In the genomic region with DNA sequence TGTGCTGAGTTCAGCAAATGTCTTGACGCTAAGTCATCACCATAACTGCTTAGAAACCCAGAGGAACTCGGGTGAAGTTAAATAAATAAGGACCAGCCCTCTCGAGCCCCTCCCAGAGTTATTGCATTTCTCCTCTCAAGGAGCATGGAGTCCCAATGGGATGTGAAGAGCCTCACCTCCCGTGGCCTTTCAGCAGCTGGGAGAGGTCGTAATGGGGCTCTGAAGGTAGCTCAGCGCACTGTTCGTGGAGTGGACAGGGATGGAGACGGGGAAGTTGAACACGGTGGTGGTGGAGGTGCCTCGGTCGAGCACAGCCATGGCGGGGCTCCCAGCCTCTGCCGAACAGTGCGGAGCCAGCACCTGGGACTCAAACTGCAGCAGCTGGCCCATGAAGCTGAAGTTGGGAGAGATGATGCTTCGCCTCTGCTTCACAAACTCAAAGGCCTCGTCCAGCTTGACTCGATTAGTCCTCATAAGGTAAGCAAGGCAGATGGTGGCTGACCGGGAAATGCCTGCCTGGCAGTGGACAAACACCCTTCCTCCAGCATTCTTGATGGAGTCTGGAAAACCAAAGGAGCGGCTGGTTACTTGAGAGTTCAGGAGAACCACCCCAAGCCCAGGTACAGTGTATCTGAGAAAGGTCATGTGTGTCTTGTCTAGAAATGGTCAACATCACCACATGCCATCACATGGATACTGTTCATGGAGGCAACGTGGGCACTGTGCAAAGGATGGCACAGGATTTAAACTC, we compare ENCODE assay signal across 8 cellular contexts. TPM values are rescaled to one million over a fixed set of nuclear protein-coding genes. Genes with fewer than 3 reads are reported as not detected.
DNase-seq lines count a peak whose midpoint lies in the region; ATAC-seq and TF ChIP-seq lines count a peak whose summit lies in the region.

No MANE protein-coding gene starts in this region.

- peak overlapping the region; percentile 41 for H3K4me3 Mint-ChIP-seq in activated naive CD4-positive, alpha-beta T cell treated with anti-CD3 and anti-CD28 coated beads, Interleukin-2, amount 10 ng/mL, durations not matched to agents 7 days and 5 days

- peaks cover 69% of the 10 kb centered on the region for H3K4me1 Mint-ChIP-seq in activated naive CD4-positive, alpha-beta T cell treated with anti-CD3 and anti-CD28 coated beads, Interleukin-2, amount 10 ng/mL, durations not matched to agents 7 days and 5 days

- H3K36me3 ChIP-seq in upper lobe of left lung, result peaks cover 20 to 36% (median 26%) of the 10 kb centered on the region in 4 donors

- CTCF ChIA-PET in activated naive CD4-positive, alpha-beta T cell treated with anti-CD3 and anti-CD28 coated beads, Interleukin-2, amount 10 ng/mL, durations not matched to agents 7 days and 5 days (lab: Charles Lee), result no interaction called here

- no peak for ATAC-seq in activated naive CD4-positive, alpha-beta T cell treated with anti-CD3 and anti-CD28 coated beads, Interleukin-2, amount 50 U/mL, for 72 hours
- ATAC-seq in upper lobe of left lung (ENCODE audit: low FRiP score in 2 of 2) (no peak), GM21367 (IDR thresholded peaks at IDR 0.05; ENCODE audit: unreplicated experiment) (no peak)

- H3K9me3 Mint-ChIP-seq in activated naive CD4-positive, alpha-beta T cell treated with anti-CD3 and anti-CD28 coated beads, Interleukin-2, amount 10 ng/mL, durations not matched to agents 7 days and 5 days, result no peaks in the 10 kb centered on the region
- H3K9me3 Mint-ChIP-seq in activated naive CD4-positive, alpha-beta T cell treated with anti-CD3 and anti-CD28 coated beads, Interleukin-2, amount 50 U/mL, for 72 hours, result no peaks in the 10 kb centered on the region

- 49 to 64% methylated on average over 20 of the region's 20 CpGs for WGBS in upper lobe of left lung, 2 donors

- H3K27me3 Mint-ChIP-seq in activated naive CD4-positive, alpha-beta T cell treated with anti-CD3 and anti-CD28 coated beads, Interleukin-2, amount 10 ng/mL, durations not matched to agents 7 days and 5 days, result no peaks in the 10 kb centered on the region

- peak overlapping the region; percentile 62 to 78 (median 70) for H3K4me3 ChIP-seq in upper lobe of left lung

- peak in 1 of 6 experiments; percentile 11 for TF ChIP-seq CTCF in upper lobe of left lung (IDR thresholded peaks at IDR 0.05)

- peak; percentile 8 to 89 (median 45) for TF ChIP-seq POLR2A in upper lobe of left lung (IDR thresholded peaks at IDR 0.05)

- no peaks in the 10 kb centered on the region for H3K9me3 ChIP-seq in upper lobe of left lung

- peaks cover 14% of the 10 kb centered on the region for H3K36me3 Mint-ChIP-seq in activated naive CD4-positive, alpha-beta T cell treated with anti-CD3 and anti-CD28 coated beads, Interleukin-2, amount 10 ng/mL, durations not matched to agents 7 days and 5 days
- peaks cover 17 to 20% of the 10 kb centered on the region in 2 donors for H3K36me3 Mint-ChIP-seq in activated naive CD4-positive, alpha-beta T cell treated with anti-CD3 and anti-CD28 coated beads, Interleukin-2, amount 50 U/mL, for 72 hours

- H3K4me1 ChIP-seq in upper lobe of left lung, result peaks cover 30 to 62% (median 37%) of the 10 kb centered on the region in 4 donors

- peak overlapping the region; percentile 99 to 100 (median 99) for H3K27ac ChIP-seq in upper lobe of left lung

- DNase-seq in activated naive CD4-positive, alpha-beta T cell treated with anti-CD3 and anti-CD28 coated beads, Interleukin-2, amount 10 ng/mL, durations not matched to agents 7 days and 5 days, result no peak
- no peak for DNase-seq in activated naive CD4-positive, alpha-beta T cell treated with anti-CD3 and anti-CD28 coated beads, Interleukin-2, amount 50 U/mL, for 72 hours (ENCODE audit: low spot score in 2 of 2)
- DNase-seq in central memory CD4-positive, alpha-beta T cell, result peak; percentile 62
- DNase-seq in lung microvascular endothelial cell (ENCODE audit: low read depth in 2 of 2) (peak; percentile 65), upper lobe of left lung (peak; percentile 40 to 88), Kasumi-1 (lab: John Stamatoyannopoulos, UW) (no peak), NCI-H1105 (lab: John Stamatoyannopoulos, UW) (no peak)

- TF ChIP-seq EP300 in upper lobe of left lung (IDR thresholded peaks at IDR 0.05), result peak in 1 of 4 donors; percentile 40

- no peaks in the 10 kb centered on the region for H3K27me3 ChIP-seq in upper lobe of left lung

- H3K27ac Mint-ChIP-seq in activated naive CD4-positive, alpha-beta T cell treated with anti-CD3 and anti-CD28 coated beads, Interleukin-2, amount 10 ng/mL, durations not matched to agents 7 days and 5 days, result no peak overlapping the region
- H3K27ac Mint-ChIP-seq in activated naive CD4-positive, alpha-beta T cell treated with anti-CD3 and anti-CD28 coated beads, Interleukin-2, amount 50 U/mL, for 72 hours, result peak overlapping the region in 1 of 2 donors; percentile 97

RNA-seq across cellular contexts. Expression of gene DUSP1, which starts 2.2 kb away (rescaled TPM):
- 10 to 100 TPM; 12.0 to 17.6 TPM for total RNA-seq in activated naive CD4-positive, alpha-beta T cell treated with anti-CD3 and anti-CD28 coated beads, Interleukin-2, amount 50 U/mL, for 72 hours
- 81.3 and 357 TPM in 2 replicates for total RNA-seq in lung microvascular endothelial cell
- 1,000 to 10,000 TPM in 3 of 6 donors, 100 to 1,000 TPM in 3; 568 to 1,492 (median 904) TPM for total RNA-seq in upper lobe of left lung

Comparison
In these comparisons a context has a peak if more than half of its experiments do, and no peak if none do; other contexts are left out.
1. DNase-seq: peak in central memory CD4-positive, alpha-beta T cell (single experiment), lung microvascular endothelial cell (2 of 2) and upper lobe of left lung (2 of 2); none in activated naive CD4-positive, alpha-beta T cell treated with anti-CD3 and anti-CD28 coated beads, Interleukin-2, amount 10 ng/mL, durations not matched to agents 7 days and 5 days (single experiment), activated naive CD4-positive, alpha-beta T cell treated with anti-CD3 and anti-CD28 coated beads, Interleukin-2, amount 50 U/mL, for 72 hours (0 of 2), Kasumi-1 (0 of 2) and NCI-H1105 (single experiment).